In the genomic region with DNA sequence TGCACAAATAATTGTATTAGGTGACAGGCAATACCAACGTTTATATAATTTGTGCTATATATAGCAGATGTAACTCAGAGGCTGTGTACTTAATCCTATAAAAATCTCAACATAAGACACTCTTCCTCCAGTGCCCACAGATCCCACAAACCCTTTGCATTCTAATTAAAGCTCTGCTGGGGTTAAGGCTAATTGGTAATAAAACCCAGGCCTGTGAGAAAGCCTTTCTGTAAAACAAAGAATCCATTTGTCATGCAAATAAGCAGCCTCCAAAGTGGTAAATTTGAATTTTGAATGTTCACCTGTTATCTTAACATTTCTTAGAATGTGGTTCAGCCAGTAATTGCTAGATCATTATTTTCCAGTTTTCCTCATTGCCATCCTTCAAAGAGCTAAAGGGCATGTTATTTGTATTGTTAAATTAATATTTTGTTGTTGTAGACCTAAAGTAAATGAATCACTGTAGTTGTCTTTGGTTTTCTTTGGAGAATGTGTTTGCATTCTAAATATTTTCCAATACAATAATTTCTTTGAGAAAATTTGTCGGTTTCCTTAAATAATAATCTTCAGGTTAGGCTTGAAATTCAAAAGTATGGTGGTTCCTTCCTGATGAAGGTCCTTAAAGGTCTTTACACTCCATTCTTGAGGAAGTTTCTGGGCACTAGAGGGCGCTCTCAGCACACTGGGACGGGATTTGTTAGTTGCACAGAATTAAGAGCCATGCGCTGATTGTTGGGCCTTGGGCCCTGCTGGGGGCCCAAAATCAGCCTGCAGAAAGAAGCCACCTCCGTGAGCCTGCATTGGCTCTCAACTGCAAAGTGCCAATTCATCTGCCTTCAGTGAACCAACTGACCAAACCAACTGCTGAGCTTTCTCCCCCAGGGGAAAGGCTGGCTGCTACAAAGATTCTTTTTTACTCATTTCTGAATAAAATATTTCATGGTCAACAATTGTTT, we compare ENCODE assay signal across 9 cellular contexts. TPM values are rescaled to one million over a fixed set of nuclear protein-coding genes. Genes with fewer than 3 reads are reported as not detected.
DNase-seq lines count a peak whose midpoint lies in the region; ATAC-seq and TF ChIP-seq lines count a peak whose summit lies in the region.
"Had no signal": no experiment of that assay in that cellular context is flagged by ENCODE, and none has a peak within 500 bp of the region (broad histone marks: within the 10 kb centered on the region; RNA-seq: fewer than 3 reads in every experiment).

No MANE protein-coding gene starts in this region.

- no peak overlapping the region for H3K27ac ChIP-seq in CD8-positive, alpha-beta T cell (ENCODE audit: low read depth, low read length)
- H3K27ac ChIP-seq in SJSA1 (peak overlapping the region; percentile 69; the same call in 1 of the 2 replicates), thoracic aorta (peak overlapping the region in 1 of 2 donors; percentile 76)

- no peaks in the 10 kb centered on the region for H3K9me3 Mint-ChIP-seq in CD8-positive, alpha-beta T cell
- H3K9me3 Mint-ChIP-seq in glutamatergic neuron (ENCODE audit: unreplicated experiment) (peaks cover 1% of the 10 kb centered on the region), osteocyte (ENCODE audit: unreplicated experiment) (no peaks in the 10 kb centered on the region)
- H3K9me3 Mint-ChIP-seq: activated naive CD4-positive, alpha-beta T cell treated with anti-CD3 and anti-CD28 coated beads, Interleukin-2, amount 50 U/mL, for 24 hours had no signal

- intact Hi-C loops in CD8-positive, alpha-beta T cell (cut with DNase I, micrococcal nuclease), result loop anchor here (1.0 to 2.0 kb wide), 7 partner anchors 45 to 436 kb away; a partner anchor contains a TSS

- H3K27me3 ChIP-seq in CD8-positive, alpha-beta T cell (ENCODE audit: insufficient read depth, low read length), result no peaks in the 10 kb centered on the region
- no peaks in the 10 kb centered on the region for H3K27me3 ChIP-seq in SJSA1 (replicated peaks)
- no peaks in the 10 kb centered on the region for H3K27me3 ChIP-seq in thoracic aorta (replicated peaks; ENCODE audit: insufficient read depth)

- H3K4me3 Mint-ChIP-seq in CD8-positive, alpha-beta T cell, result no peak overlapping the region
- no peak overlapping the region for H3K4me3 Mint-ChIP-seq in glutamatergic neuron (ENCODE audit: unreplicated experiment)
- no peak overlapping the region for H3K4me3 Mint-ChIP-seq in osteocyte (ENCODE audit: unreplicated experiment)

- peaks cover 24% of the 10 kb centered on the region for H3K4me1 ChIP-seq in CD8-positive, alpha-beta T cell (ENCODE audit: insufficient read depth, low read length)
- H3K4me1 ChIP-seq in SJSA1 (replicated peaks) (peaks cover 19% of the 10 kb centered on the region), thoracic aorta (ENCODE audit: control insufficient read depth in 1 of 2, low read depth in 2 of 2) (peaks cover 7 to 20% of the 10 kb centered on the region in 2 donors)

- peak; percentile 76 to 94 (median 87) for DNase-seq in CD8-positive, alpha-beta T cell
- DNase-seq in NCI-H1048 (lab: John Stamatoyannopoulos, UW) (peak; percentile 79), SJSA1 (ENCODE audit: low read depth in 1 of 2, low spot score in 2 of 2) (peak; percentile 77 to 88), glutamatergic neuron (peak; percentile 91), osteocyte (ENCODE audit: extremely low spot score, unreplicated experiment) (peak; percentile 91), thoracic aorta (ENCODE audit: low spot score) (peak; percentile 78)
- DNase-seq in activated naive CD4-positive, alpha-beta T cell (lab: John Stamatoyannopoulos, UW), result peak; percentile 61 to 84 (median 79)

- POLR2A ChIA-PET in CD8-positive, alpha-beta T cell (lab: Charles Lee), result interaction anchor here (0.7 to 3.0 kb wide), 4 partner anchors 10 to 393 kb away, joined by 4 to 19 read pairs (median 6); a partner anchor contains a TSS

- CTCF ChIA-PET in CD8-positive, alpha-beta T cell (lab: Charles Lee), result interaction anchor here (0.6 to 8.5 kb wide), 37 partner anchors 9 to 790 kb away, joined by 3 to 74 read pairs (median 4); a partner anchor contains a TSS

- TF ChIP-seq CTCF in CD8-positive, alpha-beta T cell (IDR thresholded peaks at IDR 0.05), result peak; percentile 91
- TF ChIP-seq CTCF in glutamatergic neuron (IDR thresholded peaks at IDR 0.05; ENCODE audit: partially characterized antibody, unreplicated experiment) (peak; percentile 91), osteocyte (IDR thresholded peaks at IDR 0.05) (peak; percentile 94), thoracic aorta (IDR thresholded peaks at IDR 0.05) (peak; percentile 85)

- peak; percentile 77 for ATAC-seq in CD8-positive, alpha-beta T cell
- ATAC-seq in GM21737 (IDR thresholded peaks at IDR 0.05; ENCODE audit: unreplicated experiment) (peak; percentile 54), thoracic aorta (ENCODE audit: insufficient number of reproducible peaks, low FRiP score, low read depth) (peak; percentile 52)

- H3K4me1 Mint-ChIP-seq in CD8-positive, alpha-beta T cell (ENCODE audit: low read depth), result peaks cover 26% of the 10 kb centered on the region
- H3K4me1 Mint-ChIP-seq in glutamatergic neuron (ENCODE audit: low read depth, unreplicated experiment) (peaks cover 16% of the 10 kb centered on the region), osteocyte (ENCODE audit: unreplicated experiment) (peaks cover 22% of the 10 kb centered on the region)

- no peak overlapping the region for H3K27ac Mint-ChIP-seq in CD8-positive, alpha-beta T cell
- H3K27ac Mint-ChIP-seq in glutamatergic neuron (ENCODE audit: unreplicated experiment) (no peak overlapping the region), osteocyte (ENCODE audit: unreplicated experiment) (peak overlapping the region; percentile 27)

- no peaks in the 10 kb centered on the region for H3K27me3 Mint-ChIP-seq in CD8-positive, alpha-beta T cell (ENCODE audit: low read depth)
- H3K27me3 Mint-ChIP-seq in glutamatergic neuron (ENCODE audit: unreplicated experiment), result peaks cover 2% of the 10 kb centered on the region
- no peaks in the 10 kb centered on the region for H3K27me3 Mint-ChIP-seq in osteocyte (ENCODE audit: unreplicated experiment)
- H3K27me3 Mint-ChIP-seq: activated naive CD4-positive, alpha-beta T cell treated with anti-CD3 and anti-CD28 coated beads, Interleukin-2, amount 50 U/mL, for 24 hours had no signal

- no peaks in the 10 kb centered on the region for H3K36me3 ChIP-seq in CD8-positive, alpha-beta T cell (ENCODE audit: insufficient read depth, low read length)
- no peaks in the 10 kb centered on the region for H3K36me3 ChIP-seq in SJSA1
- H3K36me3 ChIP-seq in thoracic aorta, result no peaks in the 10 kb centered on the region

- H3K4me3 ChIP-seq in CD8-positive, alpha-beta T cell (ENCODE audit: low read depth, low read length), result no peak overlapping the region
- H3K4me3 ChIP-seq in SJSA1 (no peak overlapping the region), thoracic aorta (no peak overlapping the region)

- no peaks in the 10 kb centered on the region for H3K9me3 ChIP-seq in CD8-positive, alpha-beta T cell (ENCODE audit: low read length)
- H3K9me3 ChIP-seq in SJSA1 (replicated peaks), result no peaks in the 10 kb centered on the region
- H3K9me3 ChIP-seq in thoracic aorta, result no peaks in the 10 kb centered on the region

- H3K36me3 Mint-ChIP-seq in CD8-positive, alpha-beta T cell, result no peaks in the 10 kb centered on the region
- H3K36me3 Mint-ChIP-seq in glutamatergic neuron (ENCODE audit: unreplicated experiment), result no peaks in the 10 kb centered on the region
- no peaks in the 10 kb centered on the region for H3K36me3 Mint-ChIP-seq in osteocyte (ENCODE audit: unreplicated experiment)
- H3K36me3 Mint-ChIP-seq: activated naive CD4-positive, alpha-beta T cell treated with anti-CD3 and anti-CD28 coated beads, Interleukin-2, amount 50 U/mL, for 24 hours had no signal

RNA-seq across cellular contexts. Expression of a gene that starts 46.1 kb away (rescaled TPM):
- 100 to 1,000 TPM; 146 to 147 TPM for total RNA-seq in CD8-positive, alpha-beta T cell
- 282 and 448 TPM in 2 replicates for total RNA-seq in SJSA1 (2014; rRNA removed; shearing (Covaris generic))
- total RNA-seq in glutamatergic neuron (ENCODE audit: unreplicated experiment) (29.3 TPM), osteocyte (146 and 148 TPM in 2 replicates), thoracic aorta (100 to 1,000 TPM; 102 to 154 TPM)
